In genomic region chr10:11212285-11212684, GRCh38 we compare ENCODE assay signal across 16 cellular contexts.
A peak's percentile ranks its signal among the peaks of the same experiment; 100 is the strongest.
DNase-seq lines count a peak whose midpoint lies in the region; ATAC-seq and TF ChIP-seq lines count a peak whose summit lies in the region.
"Had no signal": no experiment of that assay in that cellular context is flagged by ENCODE, and none has a peak within 500 bp of the region (broad histone marks: within the 10 kb centered on the region; RNA-seq: fewer than 3 reads in every experiment).

No MANE protein-coding gene starts in this region.

- no peak for TF ChIP-seq CTCF in parathyroid adenoma (IDR thresholded peaks at IDR 0.05)

- POLR2A ChIA-PET in T-cell (lab: Charles Lee): interaction anchor here (0.5 to 1.4 kb wide), 4 partner anchors 63 to 123 kb away, joined by 3 to 6 read pairs (median 5); no protein-coding TSS in a partner anchor

- CTCF ChIA-PET in T-cell (lab: Charles Lee): interaction anchor here (0.6 to 1.2 kb wide), 3 partner anchors 31 to 100 kb away, joined by 3 to 8 read pairs (median 3); no protein-coding TSS in a partner anchor

- no peaks in the 10 kb centered on the region for H3K36me3 ChIP-seq in parathyroid adenoma (ENCODE audit: control insufficient read depth, insufficient read depth, low read length)
- H3K36me3 ChIP-seq: thoracic aorta, WERI-Rb-1 had no signal

- H3K9me3 Mint-ChIP-seq in activated naive CD4-positive, alpha-beta T cell treated with anti-CD3 and anti-CD28 coated beads, Interleukin-2, amount 50 U/mL, for 24 hours: no peaks in the 10 kb centered on the region
- no peaks in the 10 kb centered on the region for H3K9me3 Mint-ChIP-seq in T-cell
- no peaks in the 10 kb centered on the region for H3K9me3 Mint-ChIP-seq in central memory CD8-positive, alpha-beta T cell

- H3K36me3 Mint-ChIP-seq in activated naive CD4-positive, alpha-beta T cell treated with anti-CD3 and anti-CD28 coated beads, Interleukin-2, amount 50 U/mL, for 24 hours: peaks cover 25% of the 10 kb centered on the region
- peaks cover 55% of the 10 kb centered on the region for H3K36me3 Mint-ChIP-seq in T-cell
- peaks cover 70% of the 10 kb centered on the region for H3K36me3 Mint-ChIP-seq in central memory CD8-positive, alpha-beta T cell (ENCODE audit: insufficient read depth)

- H3K9ac ChIP-seq in parathyroid adenoma: no peak overlapping the region

- H3K27ac Mint-ChIP-seq in activated naive CD4-positive, alpha-beta T cell treated with anti-CD3 and anti-CD28 coated beads, Interleukin-2, amount 50 U/mL, for 24 hours: peak overlapping the region; percentile 99
- peak overlapping the region; percentile 80 to 89 for H3K27ac Mint-ChIP-seq in T-cell
- H3K27ac Mint-ChIP-seq in central memory CD8-positive, alpha-beta T cell (ENCODE audit: low read depth): peak overlapping the region; percentile 90

- H3K27me3 Mint-ChIP-seq in activated naive CD4-positive, alpha-beta T cell treated with anti-CD3 and anti-CD28 coated beads, Interleukin-2, amount 50 U/mL, for 24 hours: no peaks in the 10 kb centered on the region
- H3K27me3 Mint-ChIP-seq in T-cell: no peaks in the 10 kb centered on the region
- H3K27me3 Mint-ChIP-seq in central memory CD8-positive, alpha-beta T cell: no peaks in the 10 kb centered on the region

- peak overlapping the region; percentile 12 for H3K4me3 Mint-ChIP-seq in activated naive CD4-positive, alpha-beta T cell treated with anti-CD3 and anti-CD28 coated beads, Interleukin-2, amount 50 U/mL, for 24 hours
- peak overlapping the region in 2 of 3 donors; percentile 7 to 48 for H3K4me3 Mint-ChIP-seq in T-cell
- peak overlapping the region; percentile 25 for H3K4me3 Mint-ChIP-seq in central memory CD8-positive, alpha-beta T cell

- peaks cover 100% of the 10 kb centered on the region for H3K4me1 Mint-ChIP-seq in activated naive CD4-positive, alpha-beta T cell treated with anti-CD3 and anti-CD28 coated beads, Interleukin-2, amount 50 U/mL, for 24 hours
- peaks cover 98 to 100% (median 100%) of the 10 kb centered on the region in 3 donors for H3K4me1 Mint-ChIP-seq in T-cell
- H3K4me1 Mint-ChIP-seq in central memory CD8-positive, alpha-beta T cell: peaks cover 99% of the 10 kb centered on the region

- no peak overlapping the region for H3K4me3 ChIP-seq in parathyroid adenoma (ENCODE audit: low read depth, low read length)
- H3K4me3 ChIP-seq: thoracic aorta had no signal

- peaks cover 12% of the 10 kb centered on the region for H3K4me1 ChIP-seq in parathyroid adenoma

- H2AFZ ChIP-seq in parathyroid adenoma: no peak overlapping the region

- no peak for DNase-seq in activated naive CD4-positive, alpha-beta T cell treated with anti-CD3 and anti-CD28 coated beads, Interleukin-2, amount 50 U/mL, for 16 hours
- DNase-seq in T-cell: no peak
- no peak for DNase-seq in central memory CD8-positive, alpha-beta T cell (ENCODE audit: low spot score in 2 of 2)
- DNase-seq in DMS79 (lab: John Stamatoyannopoulos, UW): no peak
- DNase-seq: foreskin fibroblast; left colon; midbrain; NCI-H187; RPMI8226; stimulated activated CD4-positive, alpha-beta T cell treated with anti-CD3 and anti-CD28 coated beads, Interleukin-2, amount 100 ng/mL, for 48 hours; WERI-Rb-1 had no signal

- H3K9me3 ChIP-seq in parathyroid adenoma (ENCODE audit: control insufficient read depth, low read length): no peaks in the 10 kb centered on the region
- H3K9me3 ChIP-seq: thoracic aorta had no signal

- peak in 1 of 4 experiments; percentile 14 for ATAC-seq in T-cell (replicated peaks in 1 of 4)
- ATAC-seq in central memory CD8-positive, alpha-beta T cell (replicated peaks; ENCODE audit: extremely low read depth, poor library complexity, severe bottlenecking): peak; percentile 22
- ATAC-seq in GM21526 (IDR thresholded peaks at IDR 0.05; ENCODE audit: low FRiP score, unreplicated experiment): no peak
- ATAC-seq in GM18511 (IDR thresholded peaks at IDR 0.05; ENCODE audit: unreplicated experiment): no peak
- ATAC-seq: left colon had no signal

- H3K79me2 ChIP-seq in parathyroid adenoma: no peaks in the 10 kb centered on the region

- no peak overlapping the region for H3K27ac ChIP-seq in parathyroid adenoma
- H3K27ac ChIP-seq: thoracic aorta, WERI-Rb-1 had no signal

- H3K27me3 ChIP-seq in parathyroid adenoma (ENCODE audit: control insufficient read depth, insufficient read depth, low read length): no peaks in the 10 kb centered on the region

- H3K4me2 ChIP-seq in parathyroid adenoma (ENCODE audit: low read length): peak overlapping the region; percentile 9
